ENCODE assay signal across 11 cellular contexts in genomic region chr2:168705534-168706470, GRCh38.
DNase-seq lines count a peak whose midpoint lies in the region; ATAC-seq and TF ChIP-seq lines count a peak whose summit lies in the region.
"Had no signal": no experiment of that assay in that cellular context is flagged by ENCODE, and none has a peak within 500 bp of the region (broad histone marks: within the 10 kb centered on the region; RNA-seq: fewer than 3 reads in every experiment).

No MANE protein-coding gene starts in this region.

- H3K4me2 ChIP-seq in mammary epithelial cell (ENCODE audit: insufficient read depth, low read depth, low read length) = no peak overlapping the region

- H3K9me3 ChIP-seq in mammary epithelial cell (replicated peaks; ENCODE audit: insufficient read depth, low read length) (no peaks in the 10 kb centered on the region), mucosa of descending colon (no peaks in the 10 kb centered on the region), psoas muscle (no peaks in the 10 kb centered on the region)
- H3K9me3 ChIP-seq: HAP-1 had no signal

- H2AFZ ChIP-seq in mammary epithelial cell (ENCODE audit: low read depth, low read length) = no peak overlapping the region

- no peaks in the 10 kb centered on the region for H4K20me1 ChIP-seq in mammary epithelial cell (ENCODE audit: insufficient read depth, low read length)

- peak; percentile 23 for TF ChIP-seq CTCF in mammary epithelial cell (conservative IDR thresholded peaks at IDR 0.05 in 1 of 2, IDR thresholded peaks at IDR 0.05 in 1 of 2; ENCODE audit: extremely low read depth in 1 of 2, insufficient read depth in 1 of 2, low read depth in 1 of 2, low read length in 2 of 2)
- no peak for TF ChIP-seq CTCF in mucosa of descending colon (IDR thresholded peaks at IDR 0.05)
- no peak for TF ChIP-seq CTCF in psoas muscle (IDR thresholded peaks at IDR 0.05)

- dilution Hi-C loops in mammary epithelial cell (cut with HindIII; ENCODE audit: low sequenced_read_pairs) = no loop called here

- no peak overlapping the region for H3K9ac ChIP-seq in mammary epithelial cell (ENCODE audit: insufficient read depth, low read length)

- intact Hi-C loops in mammary epithelial cell (cut with micrococcal nuclease) = loop anchor here (1.0 to 10.0 kb wide), 2 partner anchors 359 to 461 kb away; partner anchors contain the start of gene STK39
- intact Hi-C loops in mucosa of descending colon (cut with DNase I, micrococcal nuclease) = no loop called here
- intact Hi-C loops in psoas muscle (cut with DNase I) = no loop called here

- WGBS in mammary epithelial cell (ENCODE audit: low coverage, missing lambda C conversion rate) = 66% methylated on average over 2 of the region's 2 CpGs
- 71 to 83% (median 71%) methylated on average over 2 of the region's 2 CpGs for WGBS in psoas muscle, 3 donors

- ATAC-seq in mucosa of descending colon (peak; percentile 83), psoas muscle (no peak), GM19023 (IDR thresholded peaks at IDR 0.05; ENCODE audit: unreplicated experiment) (no peak)

- peaks cover 3% of the 10 kb centered on the region for H3K79me2 ChIP-seq in mammary epithelial cell (ENCODE audit: insufficient read depth, low read length)

- in situ Hi-C loops in mammary epithelial cell (cut with MboI; ENCODE audit: low sequenced_read_pairs in 2 of 2) = loop anchor here in 1 of 2 donors (10.0 kb wide), 1 partner anchor 361 kb away; no protein-coding TSS in a partner anchor

- H3K27me3 ChIP-seq in mammary epithelial cell (ENCODE audit: insufficient read depth, low read length) (no peaks in the 10 kb centered on the region), psoas muscle (ENCODE audit: insufficient read depth in 3 of 3, low read length in 2 of 3) (no peaks in the 10 kb centered on the region)

- H3K36me3 ChIP-seq in mammary epithelial cell (ENCODE audit: insufficient read depth, low read length) (no peaks in the 10 kb centered on the region), mucosa of descending colon (ENCODE audit: low read depth) (no peaks in the 10 kb centered on the region), psoas muscle (ENCODE audit: insufficient read depth in 1 of 2, low read depth in 1 of 2) (no peaks in the 10 kb centered on the region)
- H3K36me3 ChIP-seq: HAP-1 had no signal

- no TSS peak for BruUV-seq in mammary epithelial cell (replicated peaks; lab: Mats Ljungman, UMichigan)

- H3K4me3 ChIP-seq in mammary epithelial cell (replicated peaks in 1 of 3; ENCODE audit: insufficient read depth in 1 of 3, low read depth in 2 of 3, low read length in 3 of 3) = no peak overlapping the region
- no peak overlapping the region for H3K4me3 ChIP-seq in mucosa of descending colon
- no peak overlapping the region for H3K4me3 ChIP-seq in psoas muscle
- H3K4me3 ChIP-seq: HAP-1, SK-N-MC had no signal

- CTCF ChIA-PET in mammary epithelial cell (lab: Charles Lee; ENCODE audit: low non-redundant PET) = no interaction called here

- H3K4me1 ChIP-seq in mammary epithelial cell (ENCODE audit: insufficient read depth, low read length) (peaks cover 11% of the 10 kb centered on the region), mucosa of descending colon (ENCODE audit: low read depth) (peaks cover 16% of the 10 kb centered on the region), psoas muscle (no peaks in the 10 kb centered on the region)

- peak; percentile 50 for DNase-seq in GM03348 (ENCODE audit: low spot score)
- peak; percentile 22 for DNase-seq in LHCN-M2 (ENCODE audit: low read depth)
- DNase-seq in mammary epithelial cell = no peak
- peak in 2 of 3 donors; percentile 34 to 37 for DNase-seq in mucosa of descending colon
- no peak for DNase-seq in psoas muscle
- DNase-seq in stimulated activated CD4-positive, alpha-beta T cell treated with anti-CD3 and anti-CD28 coated beads, Interleukin-2, amount 100 ng/mL, for 24 hours = no peak
- no peak for DNase-seq in stimulated activated CD4-positive, alpha-beta T cell treated with anti-CD3 and anti-CD28 coated beads, Interleukin-4, amount 100 ng/mL, for 4 hours
- DNase-seq: stimulated activated CD4-positive, alpha-beta T cell treated with anti-CD3 and anti-CD28 coated beads, Interleukin-15, amount 100 ng/mL, for 24 hours had no signal

- no peak overlapping the region for H3K27ac ChIP-seq in mammary epithelial cell (ENCODE audit: insufficient read depth, low read depth, low read length)
- H3K27ac ChIP-seq in psoas muscle = no peak overlapping the region
- H3K27ac ChIP-seq: SK-N-MC had no signal

Comparison
In these comparisons a context has a peak if more than half of its experiments do, and no peak if none do; other contexts are left out.
1. DNase-seq: peak in GM03348 (single experiment), LHCN-M2 (single experiment) and mucosa of descending colon (2 of 3); none in mammary epithelial cell (single experiment), psoas muscle (0 of 2), stimulated activated CD4-positive, alpha-beta T cell treated with anti-CD3 and anti-CD28 coated beads, Interleukin-2, amount 100 ng/mL, for 24 hours (0 of 2) and stimulated activated CD4-positive, alpha-beta T cell treated with anti-CD3 and anti-CD28 coated beads, Interleukin-4, amount 100 ng/mL, for 4 hours (0 of 2).
2. CTCF ChIP-seq: peak in mammary epithelial cell (2 of 2); none in mucosa of descending colon (single experiment) and psoas muscle (single experiment).